ENCODE assay signal across 20 cellular contexts in genomic region chr20:23687986-23688385, GRCh38. TPM values are rescaled to one million over a fixed set of nuclear protein-coding genes. Genes with fewer than 3 reads are reported as not detected.
A peak's percentile ranks its signal among the peaks of the same experiment; 100 is the strongest.
DNase-seq lines count a peak whose midpoint lies in the region; ATAC-seq, FAIRE-seq and TF ChIP-seq lines count a peak whose summit lies in the region.
"Had no signal": no experiment of that assay in that cellular context is flagged by ENCODE, and none has a peak within 500 bp of the region (broad histone marks: within the 10 kb centered on the region; RNA-seq: fewer than 3 reads in every experiment).

No MANE protein-coding gene starts in this region.

- ATAC-seq in HG03571 (IDR thresholded peaks at IDR 0.05; ENCODE audit: unreplicated experiment): no peak
- ATAC-seq: CD8-positive, alpha-beta T cell; HCT116 had no signal

- TF ChIP-seq RAD21 in H1 (IDR thresholded peaks at IDR 0.05 in 1 of 2, conservative IDR thresholded peaks at IDR 0.05 in 1 of 2; ENCODE audit: low read depth in 2 of 2, low read length in 2 of 2): no peak

- H2BK12ac ChIP-seq in H1 (ENCODE audit: low read depth, low read length) (peak overlapping the region; percentile 80; the same call in 1 of the 2 replicates), mesenchymal stem cell (ENCODE audit: low read length in 2 of 2) (no peak overlapping the region)

- H2BK120ac ChIP-seq in H1 (replicated peaks; ENCODE audit: low read depth, low read length) (no peak overlapping the region), mesenchymal stem cell (ENCODE audit: low read depth, low read length) (no peak overlapping the region)

- H3K27me3 ChIP-seq in BLaER1 (no peaks in the 10 kb centered on the region), H1 (replicated peaks in 1 of 4; ENCODE audit: control insufficient read depth in 3 of 4, extremely low read depth in 1 of 4, insufficient read depth in 3 of 4, low read length in 3 of 4) (no peaks in the 10 kb centered on the region), osteoblast (ENCODE audit: insufficient read depth, low read length) (no peaks in the 10 kb centered on the region), mesenchymal stem cell (ENCODE audit: control insufficient read depth in 1 of 2, insufficient read depth in 1 of 2, low read length in 2 of 2) (peaks cover 0 to 12% of the 10 kb centered on the region in 2 experiments)

- no peak overlapping the region for H3K4me3 Mint-ChIP-seq in activated CD4-positive, alpha-beta T cell treated with anti-CD3 and anti-CD28 coated beads, Interleukin-2, amount 10 ng/mL, durations not matched to agents 24 days and 14 days
- H3K4me3 Mint-ChIP-seq in osteocyte (ENCODE audit: unreplicated experiment): no peak overlapping the region
- H3K4me3 Mint-ChIP-seq: CD8-positive, alpha-beta T cell; GM23338; HFFc6 had no signal

- H3K79me2 ChIP-seq in H1 (ENCODE audit: control insufficient read depth in 1 of 2, insufficient read depth in 2 of 2, low read length in 2 of 2): no peaks in the 10 kb centered on the region
- H3K79me2 ChIP-seq in osteoblast (ENCODE audit: insufficient read depth, low read length): no peaks in the 10 kb centered on the region

- H3K27ac ChIP-seq in BLaER1 (no peak overlapping the region), H1 (ENCODE audit: low read depth, low read length) (no peak overlapping the region), osteoblast (ENCODE audit: low read depth, low read length) (no peak overlapping the region), mesenchymal stem cell (ENCODE audit: low read length, poor library complexity, severe bottlenecking) (no peak overlapping the region)
- H3K27ac ChIP-seq: 22Rv1, A549 had no signal

- no peak overlapping the region for H3K23ac ChIP-seq in H1 (ENCODE audit: insufficient read length)
- H3K23ac ChIP-seq in mesenchymal stem cell (ENCODE audit: low read length in 2 of 2): no peak overlapping the region

- H3K4me3 ChIP-seq in BLaER1: no peak overlapping the region
- no peak overlapping the region for H3K4me3 ChIP-seq in H1 (ENCODE audit: extremely low read depth in 1 of 4, insufficient read depth in 2 of 4, low read depth in 3 of 4, low read length in 4 of 4)
- no peak overlapping the region for H3K4me3 ChIP-seq in osteoblast (ENCODE audit: insufficient read depth, low read length)
- no peak overlapping the region for H3K4me3 ChIP-seq in mesenchymal stem cell (ENCODE audit: insufficient read depth in 1 of 2, low read depth in 1 of 2, low read length in 2 of 2)
- H3K4me3 ChIP-seq: A549, GM23338 had no signal

- no peak overlapping the region for H3K56ac ChIP-seq in H1 (replicated peaks; ENCODE audit: insufficient read length, low read depth, low read length)

- no peak overlapping the region for H2BK20ac ChIP-seq in H1 (ENCODE audit: low read length)

- H2BK5ac ChIP-seq in H1 (ENCODE audit: low read depth, low read length): no peak overlapping the region
- no peak overlapping the region for H2BK5ac ChIP-seq in mesenchymal stem cell (ENCODE audit: low read depth, low read length, poor library complexity, severe bottlenecking)

- H3K14ac ChIP-seq in H1 (ENCODE audit: insufficient read length): no peak overlapping the region
- peak overlapping the region in 1 of 2 experiments; percentile 9 for H3K14ac ChIP-seq in mesenchymal stem cell (ENCODE audit: low read length in 2 of 2)

- H4K8ac ChIP-seq in H1 (ENCODE audit: extremely low read depth, insufficient read depth, low read length) (no peak overlapping the region; the same call in 1 of the 2 replicates), mesenchymal stem cell (ENCODE audit: low read length) (no peak overlapping the region)

- POLR2A ChIA-PET in H1 (lab: Charles Lee; ENCODE audit: partially characterized antibody): no interaction called here

- H3K4ac ChIP-seq in H1 (replicated peaks; ENCODE audit: insufficient read length, low read depth, low read length): no peak overlapping the region
- no peak overlapping the region for H3K4ac ChIP-seq in mesenchymal stem cell (ENCODE audit: low read depth in 1 of 2, low read length in 2 of 2)

- H3K9me3 ChIP-seq in BLaER1 (no peaks in the 10 kb centered on the region), H1 (ENCODE audit: insufficient read depth in 2 of 2, low read depth in 1 of 2, low read length in 1 of 2) (no peaks in the 10 kb centered on the region), osteoblast (ENCODE audit: low read depth, low read length) (no peaks in the 10 kb centered on the region), mesenchymal stem cell (ENCODE audit: control insufficient read depth, low read length) (no peaks in the 10 kb centered on the region)
- H3K9me3 ChIP-seq: A549 had no signal

- no peak overlapping the region for H3K27ac Mint-ChIP-seq in activated CD4-positive, alpha-beta T cell treated with anti-CD3 and anti-CD28 coated beads, Interleukin-2, amount 10 ng/mL, durations not matched to agents 24 days and 14 days
- no peak overlapping the region for H3K27ac Mint-ChIP-seq in osteocyte (ENCODE audit: unreplicated experiment)
- H3K27ac Mint-ChIP-seq: CD8-positive, alpha-beta T cell; GM23338; HFFc6 had no signal

- no peaks in the 10 kb centered on the region for H3K36me3 Mint-ChIP-seq in activated CD4-positive, alpha-beta T cell treated with anti-CD3 and anti-CD28 coated beads, Interleukin-2, amount 10 ng/mL, durations not matched to agents 24 days and 14 days (ENCODE audit: low read depth)
- H3K36me3 Mint-ChIP-seq in osteocyte (ENCODE audit: unreplicated experiment): no peaks in the 10 kb centered on the region
- H3K36me3 Mint-ChIP-seq: CD8-positive, alpha-beta T cell had no signal

- no peak overlapping the region for H4K5ac ChIP-seq in H1 (ENCODE audit: insufficient read length, low read depth, low read length)

- H3K18ac ChIP-seq in H1 (ENCODE audit: extremely low read depth, low read length) (peak overlapping the region; percentile 19; the same call in 1 of the 2 replicates), mesenchymal stem cell (ENCODE audit: low read depth in 1 of 2, low read length in 2 of 2) (no peak overlapping the region)

- H4K91ac ChIP-seq in H1 (replicated peaks; ENCODE audit: insufficient read length, low read length) (no peak overlapping the region), mesenchymal stem cell (ENCODE audit: low read length) (no peak overlapping the region)

- H3K4me1 Mint-ChIP-seq in activated CD4-positive, alpha-beta T cell treated with anti-CD3 and anti-CD28 coated beads, Interleukin-2, amount 10 ng/mL, durations not matched to agents 24 days and 14 days: no peaks in the 10 kb centered on the region
- H3K4me1 Mint-ChIP-seq in osteocyte (ENCODE audit: unreplicated experiment): peaks cover 3% of the 10 kb centered on the region

- H3K4me1 ChIP-seq in BLaER1 (peaks cover 12% of the 10 kb centered on the region), H1 (replicated peaks in 1 of 4; ENCODE audit: control insufficient read depth in 3 of 4, insufficient read depth in 4 of 4, low read length in 3 of 4) (no peaks in the 10 kb centered on the region), osteoblast (ENCODE audit: insufficient read depth, low read length) (peaks cover 12% of the 10 kb centered on the region), mesenchymal stem cell (ENCODE audit: control insufficient read depth, insufficient read depth, low read depth, low read length) (peaks cover 13% of the 10 kb centered on the region)
- H3K4me1 ChIP-seq: A549 had no signal

- CTCF ChIA-PET in H1 (lab: Charles Lee; ENCODE audit: partially characterized antibody): interaction anchor here (0.7 to 1.8 kb wide), 8 partner anchors 11 to 73 kb away, joined by 3 to 6 read pairs (median 4); no protein-coding TSS in a partner anchor

- intact Hi-C loops in activated CD4-positive, alpha-beta T cell treated with anti-CD3 and anti-CD28 coated beads, Interleukin-2, amount 10 ng/mL, durations not matched to agents 24 days and 14 days (cut with micrococcal nuclease): no loop called here

- H2AFZ ChIP-seq in H1 (ENCODE audit: low read length): no peak overlapping the region
- no peak overlapping the region for H2AFZ ChIP-seq in osteoblast (ENCODE audit: low read length)
- H2AFZ ChIP-seq in mesenchymal stem cell (ENCODE audit: low read depth, low read length): no peak overlapping the region
- H2AFZ ChIP-seq: GM23338 had no signal

- TF ChIP-seq EP300 in H1 (IDR thresholded peaks at IDR 0.05; ENCODE audit: borderline replicate concordance in 1 of 2, low read depth in 2 of 2, low read length in 2 of 2): no peak

- H3K27me3 Mint-ChIP-seq in activated CD4-positive, alpha-beta T cell treated with anti-CD3 and anti-CD28 coated beads, Interleukin-2, amount 10 ng/mL, durations not matched to agents 24 days and 14 days: no peaks in the 10 kb centered on the region
- H3K27me3 Mint-ChIP-seq in osteocyte (ENCODE audit: unreplicated experiment): peaks cover 6% of the 10 kb centered on the region

- peak; percentile 45 for DNase-seq in activated CD4-positive, alpha-beta T cell treated with anti-CD3 and anti-CD28 coated beads, Interleukin-2, amount 10 ng/mL, durations not matched to agents 24 days and 14 days
- no peak for DNase-seq in activated CD4-positive, alpha-beta T cell treated with anti-CD3 and anti-CD28 coated beads for 4 hours
- DNase-seq in H1 (ENCODE audit: low read depth in 1 of 2, low spot score in 2 of 2): no peak
- DNase-seq in osteocyte (ENCODE audit: extremely low spot score, unreplicated experiment): peak; percentile 79
- DNase-seq in osteoblast (ENCODE audit: insufficient read length, low spot score, missing footprints): no peak
- no peak for DNase-seq in mesenchymal stem cell
- DNase-seq: AML-193, Calu3, DMS79 treated with DMSO at 0.1 percent for 48 hours, GF-D8, H7, HFFc6 had no signal

- H3K4me2 ChIP-seq in BLaER1 (peak overlapping the region; percentile 39), H1 (ENCODE audit: insufficient read depth in 1 of 2, low read depth in 2 of 2, low read length in 2 of 2) (no peak overlapping the region), osteoblast (ENCODE audit: insufficient read depth, low read length) (no peak overlapping the region), mesenchymal stem cell (ENCODE audit: low read length, poor library complexity, severe bottlenecking) (no peak overlapping the region)
- H3K4me2 ChIP-seq: A549, GM23338 had no signal

- H3K36me3 ChIP-seq in BLaER1 (no peaks in the 10 kb centered on the region), H1 (ENCODE audit: control insufficient read depth in 2 of 4, insufficient read depth in 4 of 4, low read length in 3 of 4) (no peaks in the 10 kb centered on the region), osteoblast (ENCODE audit: insufficient read depth, low read length) (no peaks in the 10 kb centered on the region), mesenchymal stem cell (ENCODE audit: control insufficient read depth in 1 of 2, insufficient read depth in 2 of 2, low read depth in 1 of 2, low read length in 2 of 2) (no peaks in the 10 kb centered on the region)

- no peak for TF ChIP-seq POLR2A in H1 (IDR thresholded peaks at IDR 0.05; ENCODE audit: control extremely low read depth in 1 of 2, low read depth in 2 of 2, low read length in 2 of 2)

- peak overlapping the region; percentile 53; the same call in 1 of the 2 replicates for H2AK5ac ChIP-seq in H1 (ENCODE audit: low read depth, low read length)
- H2AK5ac ChIP-seq in mesenchymal stem cell (ENCODE audit: low read length, severe bottlenecking): no peak overlapping the region

- FAIRE-seq in H1 (lab: Jason Lieb, UNC): no peak
- FAIRE-seq: A549 had no signal

- H3K9ac ChIP-seq in BLaER1: no peak overlapping the region
- no peak overlapping the region for H3K9ac ChIP-seq in H1 (replicated peaks in 1 of 4; ENCODE audit: extremely low read depth in 1 of 4, low read depth in 3 of 4, low read length in 3 of 4)
- H3K9ac ChIP-seq in mesenchymal stem cell (ENCODE audit: low read length): no peak overlapping the region

- H4K20me1 ChIP-seq in BLaER1 (no peaks in the 10 kb centered on the region), H1 (replicated peaks in 1 of 2; ENCODE audit: control insufficient read depth in 1 of 2, insufficient read depth in 2 of 2, low read length in 2 of 2) (no peaks in the 10 kb centered on the region), osteoblast (ENCODE audit: insufficient read depth, low read length) (no peaks in the 10 kb centered on the region)

- H2BK15ac ChIP-seq in H1 (ENCODE audit: low read length) (peak overlapping the region; percentile 18; the same call in 1 of the 2 replicates), mesenchymal stem cell (ENCODE audit: low read depth, poor library complexity, severe bottlenecking) (no peak overlapping the region)

- TF ChIP-seq CTCF in H1 (IDR thresholded peaks at IDR 0.05; ENCODE audit: control extremely low read depth in 1 of 3, insufficient read depth in 1 of 3, low read depth in 1 of 3, low read length in 3 of 3) (no peak), osteocyte (IDR thresholded peaks at IDR 0.05) (no peak), osteoblast (IDR thresholded peaks at IDR 0.05; ENCODE audit: extremely low read depth, low read depth, low read length) (no peak)

- H3K9me3 Mint-ChIP-seq in activated CD4-positive, alpha-beta T cell treated with anti-CD3 and anti-CD28 coated beads, Interleukin-2, amount 10 ng/mL, durations not matched to agents 24 days and 14 days: no peaks in the 10 kb centered on the region
- no peaks in the 10 kb centered on the region for H3K9me3 Mint-ChIP-seq in osteocyte (ENCODE audit: unreplicated experiment)
- H3K9me3 Mint-ChIP-seq: CD8-positive, alpha-beta T cell; GM23338; HFFc6 had no signal

- no peaks in the 10 kb centered on the region for H3K23me2 ChIP-seq in H1 (ENCODE audit: low read depth, low read length)

- no peaks in the 10 kb centered on the region for H3K79me1 ChIP-seq in H1 (ENCODE audit: low read depth, low read length)
- H3K79me1 ChIP-seq in mesenchymal stem cell (replicated peaks; ENCODE audit: low read length, poor library complexity, severe bottlenecking): no peaks in the 10 kb centered on the region

- WGBS in H1 (ENCODE audit: extremely low coverage in 1 of 2, insufficient coverage in 1 of 2, insufficient read length in 1 of 2, insufficient replicate concordance in 2 of 2, low coverage in 1 of 2, low lambda C conversion rate in 2 of 2, missing lambda C conversion rate in 1 of 2), 2 experiments: 91% methylated on average over 3 of the region's 3 CpGs; no CpG with 5 or more reads in 1 of the 2 experiments
- 100% methylated on average over 3 of the region's 3 CpGs for WGBS in mesenchymal stem cell

RNA-seq across cellular contexts. Expression of gene CST4, which starts 0.9 kb away (rescaled TPM):
- total RNA-seq in activated CD4-positive, alpha-beta T cell treated with anti-CD3 and anti-CD28 coated beads, Interleukin-2, amount 10 ng/mL, durations not matched to agents 24 days and 14 days: not detected in 2 replicates
- not detected in 2 replicates for total RNA-seq in H1 (2021; fragmentation: NEBNext Ultra II Directional; extraction: Animal tissue kit (Norgen Biotek cat#: 25700))
- not detected in 2 replicates for polyA plus RNA-seq in H1 (2011; rRNA removed)
- 0.12 TPM for polyA plus RNA-seq in H1 (2011; cell fraction: cytosol; rRNA removed)
- not detected for polyA plus RNA-seq in H1 (2011; cell fraction: nucleus; rRNA removed)
- polyA plus RNA-seq in H1 (2012, experiment 1 of 2): 1.0 TPM in 1 of 4 replicates, not detected in the others
- 0.59 TPM for polyA plus RNA-seq in H1 (2012, experiment 2 of 2)
- not detected for polyA plus RNA-seq in H1 (2013, experiment 1 of 2)
- polyA plus RNA-seq in H1 (2013, experiment 2 of 2): 0.18 TPM
- polyA minus RNA-seq in H1 (2011; rRNA and poly(A)+ RNA removed): not detected in 2 replicates
- not detected for polyA minus RNA-seq in H1 (2011; cell fraction: cytosol; rRNA and poly(A)+ RNA removed)
- not detected for polyA minus RNA-seq in H1 (2011; cell fraction: nucleus; rRNA and poly(A)+ RNA removed)
- total RNA-seq in osteocyte: not detected in 2 replicates
- not detected in 2 replicates for total RNA-seq in osteoblast
- not detected for polyA plus RNA-seq in mesenchymal stem cell (2013, experiment 1 of 2)
- 0.18 TPM for polyA plus RNA-seq in mesenchymal stem cell (2013, experiment 2 of 2)
- total RNA-seq: Calu3; CD8-positive, alpha-beta T cell; GM23338; H7; HFFc6 had no signal
- polyA plus RNA-seq: A549, BJ, GM23338 had no signal

RNA-seq across cellular contexts. Expression of gene CST3, which starts 50.2 kb away (rescaled TPM):
- total RNA-seq in activated CD4-positive, alpha-beta T cell treated with anti-CD3 and anti-CD28 coated beads, Interleukin-2, amount 10 ng/mL, durations not matched to agents 24 days and 14 days: 0.72 and 0.95 TPM in 2 replicates
- 53.2 and 58.1 TPM in 2 replicates for total RNA-seq in H1 (2021; fragmentation: NEBNext Ultra II Directional; extraction: Animal tissue kit (Norgen Biotek cat#: 25700))
- polyA plus RNA-seq in H1 (2011; rRNA removed): 184 and 185 TPM in 2 replicates
- 84.3 TPM for polyA plus RNA-seq in H1 (2011; cell fraction: cytosol; rRNA removed)
- polyA plus RNA-seq in H1 (2011; cell fraction: nucleus; rRNA removed): 66.5 TPM
- polyA plus RNA-seq in H1 (2012, experiment 1 of 2): 61.6 to 108 TPM (median 99.6 TPM) in 4 replicates
- polyA plus RNA-seq in H1 (2012, experiment 2 of 2): 128 TPM
- polyA plus RNA-seq in H1 (2013, experiment 1 of 2): 68.4 TPM
- 77.9 TPM for polyA plus RNA-seq in H1 (2013, experiment 2 of 2)
- 35.0 and 38.7 TPM in 2 replicates for polyA minus RNA-seq in H1 (2011; rRNA and poly(A)+ RNA removed)
- 54.3 TPM for polyA minus RNA-seq in H1 (2011; cell fraction: cytosol; rRNA and poly(A)+ RNA removed)
- polyA minus RNA-seq in H1 (2011; cell fraction: nucleus; rRNA and poly(A)+ RNA removed): 21.1 TPM
- 705 and 710 TPM in 2 replicates for total RNA-seq in osteocyte
- total RNA-seq in osteoblast: 169 and 229 TPM in 2 replicates
- 817 TPM for polyA plus RNA-seq in mesenchymal stem cell (2013, experiment 1 of 2)
- 846 TPM for polyA plus RNA-seq in mesenchymal stem cell (2013, experiment 2 of 2)

Comparison
In these comparisons a context has a peak if more than half of its experiments do, and no peak if none do; other contexts are left out.
1. DNase-seq: peak in activated CD4-positive, alpha-beta T cell treated with anti-CD3 and anti-CD28 coated beads, Interleukin-2, amount 10 ng/mL, durations not matched to agents 24 days and 14 days (single experiment) and osteocyte (single experiment); none in activated CD4-positive, alpha-beta T cell treated with anti-CD3 and anti-CD28 coated beads for 4 hours (0 of 2), H1 (0 of 2), osteoblast (single experiment) and mesenchymal stem cell (single experiment).
2. RNA of gene CST3, which starts 50.2 kb away (total RNA-seq): 705 to 710 TPM in osteocyte, 169 to 229 TPM in osteoblast and 53.2 to 58.1 TPM in H1; 0.72 to 0.95 TPM in activated CD4-positive, alpha-beta T cell treated with anti-CD3 and anti-CD28 coated beads, Interleukin-2, amount 10 ng/mL, durations not matched to agents 24 days and 14 days; every median in the first group is over 10 times any median in the second.